ENCODE assay signal across 21 cellular contexts in genomic region chr6:8889514-8889913, GRCh38.
"Had no signal": no experiment of that assay in that cellular context is flagged by ENCODE, and none has a peak within 500 bp of the region (broad histone marks: within the 10 kb centered on the region; RNA-seq: fewer than 3 reads in every experiment).

No MANE protein-coding gene starts in this region.

- H3K4me1 Mint-ChIP-seq: naive B cell; naive thymus-derived CD8-positive, alpha-beta T cell had no signal

- H3K27ac ChIP-seq: colonic mucosa, epithelial cell of prostate, esophagus squamous epithelium, gastroesophageal sphincter, heart left ventricle, hepatocyte, left lung, lower lobe of right lung had no signal

- DNase-seq: colonic mucosa; cortex of kidney; effector memory CD4-positive, alpha-beta T cell; erythroblast; esophagus squamous epithelium; foreskin fibroblast; heart left ventricle; left cardiac atrium; left lung; left ventricle myocardium superior; lower lobe of right lung; mesenchymal stem cell; mucosa of descending colon; naive B cell; naive thymus-derived CD8-positive, alpha-beta T cell had no signal

- H3K9me3 ChIP-seq: colonic mucosa, esophagus squamous epithelium, gastroesophageal sphincter, heart left ventricle, left lung, lower lobe of right lung, mucosa of descending colon had no signal

- H3K9me3 Mint-ChIP-seq: dendritic cell treated with granulocyte-macrophage colony-stimulating factor and Interleukin-4, amounts not matched to agents 40 ng/mL and 50 ng/mL, for 4 days; mesothelial cell of epicardium; naive B cell; naive thymus-derived CD8-positive, alpha-beta T cell had no signal

- H3K4me2 ChIP-seq: hepatocyte had no signal

- ATAC-seq: esophagus mucosa; gastroesophageal sphincter; heart left ventricle; left cardiac atrium; left lung; left ventricle myocardium superior; lower lobe of right lung; mucosa of descending colon; naive thymus-derived CD8-positive, alpha-beta T cell had no signal

- H3K36me3 Mint-ChIP-seq: mesothelial cell of epicardium; naive B cell; naive thymus-derived CD8-positive, alpha-beta T cell had no signal

- H3K27me3 ChIP-seq: colonic mucosa, esophagus squamous epithelium, gastroesophageal sphincter, heart left ventricle, hepatocyte, left lung had no signal

- H3K4me3 ChIP-seq: colonic mucosa, esophagus squamous epithelium, gastroesophageal sphincter, heart left ventricle, hepatocyte, left lung, lower lobe of right lung, mucosa of descending colon had no signal

- H3K4me3 Mint-ChIP-seq: dendritic cell treated with granulocyte-macrophage colony-stimulating factor and Interleukin-4, amounts not matched to agents 40 ng/mL and 50 ng/mL, for 4 days; mesothelial cell of epicardium; naive B cell; naive thymus-derived CD8-positive, alpha-beta T cell had no signal

- H3K27me3 Mint-ChIP-seq: dendritic cell treated with granulocyte-macrophage colony-stimulating factor and Interleukin-4, amounts not matched to agents 40 ng/mL and 50 ng/mL, for 4 days; naive B cell had no signal

- H3K4me1 ChIP-seq: colonic mucosa, esophagus squamous epithelium, gastroesophageal sphincter, heart left ventricle, left lung, lower lobe of right lung had no signal

- H3K36me3 ChIP-seq: colonic mucosa, esophagus squamous epithelium, gastroesophageal sphincter, heart left ventricle, left lung, lower lobe of right lung had no signal

- H3K79me2 ChIP-seq: hepatocyte had no signal

- H2AFZ ChIP-seq: hepatocyte had no signal

- H3K27ac Mint-ChIP-seq: dendritic cell treated with granulocyte-macrophage colony-stimulating factor and Interleukin-4, amounts not matched to agents 40 ng/mL and 50 ng/mL, for 4 days; mesothelial cell of epicardium; naive B cell; naive thymus-derived CD8-positive, alpha-beta T cell had no signal
